ENCODE assay signal across 1 cellular context in genomic region chr1:211532086-211532439, GRCh38.
TF ChIP-seq lines count a peak whose summit lies in the region.

No MANE protein-coding gene starts in this region.

TF ChIP-seq in HepG2, 621 proteins besides CTCF, POLR2A, EP300 and RAD21:
- TF ChIP-seq NFYC (CRISPR knock-in tag; IDR thresholded peaks at IDR 0.05) (no peak), MLLT10 (CRISPR knock-in tag; IDR thresholded peaks at IDR 0.05) (no peak), ZNF639 (CRISPR knock-in tag; conservative IDR thresholded peaks at IDR 0.05) (no peak)
